In genomic region chr15:87322845-87323244, GRCh38 we compare ENCODE assay signal across 19 cellular contexts.
A peak's percentile ranks its signal among the peaks of the same experiment; 100 is the strongest.
DNase-seq lines count a peak whose midpoint lies in the region; ATAC-seq and TF ChIP-seq lines count a peak whose summit lies in the region.
"Had no signal": no experiment of that assay in that cellular context is flagged by ENCODE, and none has a peak within 500 bp of the region (broad histone marks: within the 10 kb centered on the region; RNA-seq: fewer than 3 reads in every experiment).

No MANE protein-coding gene starts in this region.

- CTCF ChIA-PET in activated CD8-positive, alpha-beta T cell treated with anti-CD3 and anti-CD28 coated beads for 36 hours (lab: Charles Lee), result no interaction called here

- DNase-seq in A172 (ENCODE audit: low spot score) (peak; percentile 9), SK-N-DZ (ENCODE audit: low spot score) (peak; percentile 83), cortex of kidney (lab: John Stamatoyannopoulos, UW) (no peak)
- DNase-seq in activated CD8-positive, alpha-beta T cell treated with anti-CD3 and anti-CD28 coated beads for 36 hours, result no peak
- DNase-seq: ACHN; BE2C; C1 segment of cervical spinal cord; CD4-positive, alpha-beta memory T cell; CD4-positive, CD25-positive, alpha-beta regulatory T cell; CD8-positive, alpha-beta memory T cell; COR-L47; DMS 273 treated with DMSO at 0.1 percent for 48 hours; DMS153; DMS53; DMS79; DND-41; GF-D8 had no signal

- H3K27ac Mint-ChIP-seq in activated CD8-positive, alpha-beta T cell treated with anti-CD3 and anti-CD28 coated beads for 36 hours, result no peak overlapping the region
- H3K27ac Mint-ChIP-seq: CD14-positive monocyte; CD4-positive, alpha-beta memory T cell; CD4-positive, CD25-positive, alpha-beta regulatory T cell; CD8-positive, alpha-beta memory T cell had no signal

- intact Hi-C loops in activated CD8-positive, alpha-beta T cell treated with anti-CD3 and anti-CD28 coated beads for 36 hours (cut with micrococcal nuclease), result no loop called here

- H3K4me1 Mint-ChIP-seq in activated CD8-positive, alpha-beta T cell treated with anti-CD3 and anti-CD28 coated beads for 36 hours (ENCODE audit: low read depth), result no peaks in the 10 kb centered on the region
- H3K4me1 Mint-ChIP-seq: CD14-positive monocyte; CD4-positive, alpha-beta memory T cell; CD4-positive, CD25-positive, alpha-beta regulatory T cell; CD8-positive, alpha-beta memory T cell had no signal

- peaks cover 3% of the 10 kb centered on the region for H3K9me3 Mint-ChIP-seq in activated CD8-positive, alpha-beta T cell treated with anti-CD3 and anti-CD28 coated beads for 36 hours

- no peak for TF ChIP-seq CTCF in activated CD8-positive, alpha-beta T cell treated with anti-CD3 and anti-CD28 coated beads for 36 hours (IDR thresholded peaks at IDR 0.05)

- no peak overlapping the region for H3K4me3 Mint-ChIP-seq in activated CD8-positive, alpha-beta T cell treated with anti-CD3 and anti-CD28 coated beads for 36 hours
- H3K4me3 Mint-ChIP-seq: CD14-positive monocyte; CD4-positive, alpha-beta memory T cell; CD4-positive, CD25-positive, alpha-beta regulatory T cell; CD8-positive, alpha-beta memory T cell had no signal

- ATAC-seq in SK-N-SH treated with all-trans-retinoic acid at 6 μM for 48 hours, result no peak
- ATAC-seq in activated CD8-positive, alpha-beta T cell treated with anti-CD3 and anti-CD28 coated beads for 36 hours, result no peak

- no peaks in the 10 kb centered on the region for H3K36me3 Mint-ChIP-seq in activated CD8-positive, alpha-beta T cell treated with anti-CD3 and anti-CD28 coated beads for 36 hours (ENCODE audit: low read depth)
- H3K36me3 Mint-ChIP-seq: CD14-positive monocyte; CD4-positive, alpha-beta memory T cell; CD4-positive, CD25-positive, alpha-beta regulatory T cell; CD8-positive, alpha-beta memory T cell had no signal

- POLR2A ChIA-PET in activated CD8-positive, alpha-beta T cell treated with anti-CD3 and anti-CD28 coated beads for 36 hours (lab: Charles Lee), result no interaction called here

- H3K27me3 Mint-ChIP-seq in activated CD8-positive, alpha-beta T cell treated with anti-CD3 and anti-CD28 coated beads for 36 hours, result peaks cover 3% of the 10 kb centered on the region
- H3K27me3 Mint-ChIP-seq: CD4-positive, CD25-positive, alpha-beta regulatory T cell; CD8-positive, alpha-beta memory T cell had no signal

TF ChIP-seq in SK-N-SH treated with all-trans-retinoic acid at 6 μM for 48 hours, 23 proteins besides CTCF, POLR2A, EP300 and RAD21:
- TF ChIP-seq ISL1 (CRISPR knock-in tag; IDR thresholded peaks at IDR 0.05) (peak; percentile 83), ZNF70 (CRISPR knock-in tag; IDR thresholded peaks at IDR 0.05) (no peak), ZNF8 (CRISPR knock-in tag; IDR thresholded peaks at IDR 0.05) (0 out of 2 replicates have a peak, but pooled peaks have one; percentile 8), ZNF565 (CRISPR knock-in tag; conservative IDR thresholded peaks at IDR 0.05; ENCODE audit: low read depth) (no peak), ARNTL (CRISPR knock-in tag; IDR thresholded peaks at IDR 0.05; ENCODE audit: borderline replicate concordance, low read depth) (no peak), TSHZ2 (CRISPR knock-in tag; IDR thresholded peaks at IDR 0.05) (peak; percentile 70), OSR1 (CRISPR knock-in tag; IDR thresholded peaks at IDR 0.05) (no peak), TCF4 (CRISPR knock-in tag; IDR thresholded peaks at IDR 0.05; ENCODE audit: borderline replicate concordance) (peak; percentile 82; the same call in 1 of the 2 replicates), GLIS3 (CRISPR knock-in tag; IDR thresholded peaks at IDR 0.05) (no peak), POU6F1 (CRISPR knock-in tag; IDR thresholded peaks at IDR 0.05; ENCODE audit: borderline replicate concordance, low read depth) (no peak), PATZ1 (CRISPR knock-in tag; IDR thresholded peaks at IDR 0.05; ENCODE audit: borderline replicate concordance) (no peak)
- TF ChIP-seq, protein P1, sequence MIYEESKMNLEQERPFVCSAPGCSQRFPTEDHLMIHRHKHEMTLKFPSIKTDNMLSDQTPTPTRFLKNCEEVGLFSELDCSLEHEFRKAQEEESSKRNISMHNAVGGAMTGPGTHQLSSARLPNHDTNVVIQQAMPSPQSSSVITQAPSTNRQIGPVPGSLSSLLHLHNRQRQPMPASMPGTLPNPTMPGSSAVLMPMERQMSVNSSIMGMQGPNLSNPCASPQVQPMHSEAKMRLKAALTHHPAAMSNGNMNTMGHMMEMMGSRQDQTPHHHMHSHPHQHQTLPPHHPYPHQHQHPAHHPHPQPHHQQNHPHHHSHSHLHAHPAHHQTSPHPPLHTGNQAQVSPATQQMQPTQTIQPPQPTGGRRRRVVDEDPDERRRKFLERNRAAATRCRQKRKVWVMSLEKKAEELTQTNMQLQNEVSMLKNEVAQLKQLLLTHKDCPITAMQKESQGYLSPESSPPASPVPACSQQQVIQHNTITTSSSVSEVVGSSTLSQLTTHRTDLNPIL (CRISPR knock-in tag; IDR thresholded peaks at IDR 0.05; ENCODE audit: low read depth), result 0 out of 2 replicates have a peak, but pooled peaks have one; percentile 12

Comparison
In these comparisons a context has a peak if more than half of its experiments do, and no peak if none do; other contexts are left out.
1. DNase-seq: peak in A172 (single experiment) and SK-N-DZ (single experiment); none in activated CD8-positive, alpha-beta T cell treated with anti-CD3 and anti-CD28 coated beads for 36 hours (single experiment) and cortex of kidney (single experiment).